In genomic region chr13:65453982-65454381, GRCh38 we compare ENCODE assay signal across 14 cellular contexts.
DNase-seq lines count a peak whose midpoint lies in the region; ATAC-seq, FAIRE-seq and TF ChIP-seq lines count a peak whose summit lies in the region.
"Had no signal": no experiment of that assay in that cellular context is flagged by ENCODE, and none has a peak within 500 bp of the region (broad histone marks: within the 10 kb centered on the region; RNA-seq: fewer than 3 reads in every experiment).

No MANE protein-coding gene starts in this region.

- TF ChIP-seq POLR2A in GM18505 (IDR thresholded peaks at IDR 0.05; ENCODE audit: borderline replicate concordance, extremely low read depth, insufficient read depth, insufficient read length) = no peak

- DNase-seq in HuH-7.5 (ENCODE audit: low spot score) = peak; percentile 2
- peak; percentile 34 for DNase-seq in RCC 7860 (ENCODE audit: low spot score)
- no peak for DNase-seq in middle frontal gyrus (ENCODE audit: extremely low spot score, low spot score)
- DNase-seq: CD8-positive, alpha-beta memory T cell; EL; NCI-H345; NCI-H526 treated with DMSO at 0.1 percent for 48 hours; SIG-M5 had no signal

- peak; percentile 54 for FAIRE-seq in RCC 7860 (lab: Jason Lieb, UNC)

- peak; percentile 45 for ATAC-seq in GM18868 (IDR thresholded peaks at IDR 0.05; ENCODE audit: unreplicated experiment)
- no peak for ATAC-seq in GM21360 (IDR thresholded peaks at IDR 0.05; ENCODE audit: unreplicated experiment)
- ATAC-seq in GM18505 (IDR thresholded peaks at IDR 0.05; ENCODE audit: unreplicated experiment) = no peak
- no peak for ATAC-seq in GM21423 (IDR thresholded peaks at IDR 0.05; ENCODE audit: unreplicated experiment)
- ATAC-seq: GM23338, Panc1 had no signal
